In the genomic region with DNA sequence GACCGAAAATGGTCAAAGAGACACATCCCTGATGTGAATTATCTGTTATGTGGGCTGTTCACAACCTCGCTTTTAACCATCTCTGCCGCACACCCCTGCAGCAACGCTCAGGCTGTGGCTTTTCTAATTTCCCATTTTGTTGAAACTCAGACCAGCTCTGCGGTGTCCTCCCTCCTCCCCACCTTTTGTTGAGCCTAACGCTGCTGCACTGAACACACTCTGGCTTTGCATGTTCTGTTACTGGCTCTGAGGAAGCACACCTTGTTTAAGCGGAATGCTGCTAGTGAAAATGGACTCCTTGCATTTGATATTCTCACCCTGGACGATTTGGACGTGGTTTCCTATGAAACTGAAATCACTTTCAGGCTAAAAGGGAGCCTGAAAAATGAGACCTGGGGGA, we compare ENCODE assay signal across 34 cellular contexts.
"Had no signal": no experiment of that assay in that cellular context is flagged by ENCODE, and none has a peak within 500 bp of the region (broad histone marks: within the 10 kb centered on the region; RNA-seq: fewer than 3 reads in every experiment).

No MANE protein-coding gene starts in this region.

- H3K9me3 Mint-ChIP-seq: activated B cell treated with CpG ODN at 0.5 μM for 24 hours; activated CD4-positive, alpha-beta memory T cell treated with anti-CD3 and anti-CD28 coated beads for 36 hours; activated naive CD4-positive, alpha-beta T cell treated with anti-CD3 and anti-CD28 coated beads for 36 hours; activated T-cell treated with anti-CD3 and anti-CD28 coated beads, Interleukin-2, amount 50 U/mL, for 4 hours; activated T-helper 1 cell treated with anti-CD3 and anti-CD28 coated beads, Interleukin-12 subunit alpha, Interleukin-12 subunit beta, Interleukin-2, Interleukin-4 antibody, amounts not matched to agents 30 ng/mL and 10 ng/mL and 1 ng/mL, durations not matched to agents 14 hours and 24 hours and 36 hours had no signal

- H3K4me3 ChIP-seq: adrenal gland, body of pancreas, PC-9 had no signal

- ATAC-seq: activated naive CD4-positive, alpha-beta T cell treated with anti-CD3 and anti-CD28 coated beads, Interleukin-2, amount 50 U/mL, for 72 hours; activated T-cell treated with anti-CD3 and anti-CD28 coated beads, Interleukin-2, amount 50 U/mL, for 4 hours; body of pancreas; SK-N-SH treated with all-trans-retinoic acid at 6 μM for 48 hours; T-cell had no signal

- H3K27me3 ChIP-seq: adrenal gland, body of pancreas had no signal

- H3K27ac ChIP-seq: adrenal gland, body of pancreas, PC-9, RWPE1, VCaP had no signal

- H3K9me3 ChIP-seq: adrenal gland, body of pancreas had no signal

- H3K4me1 ChIP-seq: adrenal gland, body of pancreas had no signal

- DNase-seq: activated B cell treated with CpG ODN at 0.5 μM for 24 hours; activated CD4-positive, alpha-beta memory T cell treated with anti-CD3 and anti-CD28 coated beads for 36 hours; activated CD4-positive, alpha-beta T cell treated with anti-CD3 and anti-CD28 coated beads for 4 hours; activated CD4-positive, alpha-beta T cell treated with anti-CD3 and anti-CD28 coated beads, Interleukin-2, amount 50 U/mL, for 1 hour; activated CD4-positive, CD25-positive, alpha-beta regulatory T cell treated with anti-CD3 and anti-CD28 coated beads, Interleukin-2, amount 50 U/mL, for 72 hours; activated CD8-positive, alpha-beta memory T cell treated with anti-CD3 and anti-CD28 coated beads, Interleukin-2, amount 50 U/mL, for 4 hours; activated gamma-delta T cell treated with Interleukin-2 at 50 U/mL for 16 hours; activated naive CD4-positive, alpha-beta T cell treated with anti-CD3 and anti-CD28 coated beads for 36 hours; activated T-cell treated with anti-CD3 and anti-CD28 coated beads for 4 hours; activated T-cell treated with anti-CD3 and anti-CD28 coated beads, Interleukin-2, amount 50 U/mL, for 4 hours; adrenal gland; body of pancreas; cerebellar nuclear complex; NCI-H1092 treated with DMSO at 0.1 percent for 48 hours; NCI-H1417; NCI-H146; NCI-H187; NCI-H2029 treated with DMSO at 0.1 percent for 48 hours; NCI-H2107; NCI-H2171 treated with DMSO at 0.1 percent for 48 hours; NCI-H2227 treated with DMSO at 0.1 percent for 48 hours; NCI-H446; NCI-H510A treated with DMSO at 0.1 percent for 48 hours; NK-92 treated with Interleukin-12 subunit alpha and Interleukin-12 subunit beta, amount 100 ng/mL, for 24 hours; PC-9; SIG-M5; T-cell; T-helper 2 cell; T-helper 9 cell had no signal

- H3K4me3 Mint-ChIP-seq: activated B cell treated with CpG ODN at 0.5 μM for 24 hours; activated CD4-positive, alpha-beta memory T cell treated with anti-CD3 and anti-CD28 coated beads for 36 hours; activated naive CD4-positive, alpha-beta T cell treated with anti-CD3 and anti-CD28 coated beads for 36 hours; activated T-cell treated with anti-CD3 and anti-CD28 coated beads, Interleukin-2, amount 50 U/mL, for 4 hours; activated T-helper 1 cell treated with anti-CD3 and anti-CD28 coated beads, Interleukin-12 subunit alpha, Interleukin-12 subunit beta, Interleukin-2, Interleukin-4 antibody, amounts not matched to agents 30 ng/mL and 10 ng/mL and 1 ng/mL, durations not matched to agents 14 hours and 24 hours and 36 hours; T-cell had no signal

- H3K36me3 ChIP-seq: adrenal gland had no signal

- H3K27ac Mint-ChIP-seq: activated B cell treated with CpG ODN at 0.5 μM for 24 hours; activated CD4-positive, alpha-beta memory T cell treated with anti-CD3 and anti-CD28 coated beads for 36 hours; activated naive CD4-positive, alpha-beta T cell treated with anti-CD3 and anti-CD28 coated beads for 36 hours; activated naive CD4-positive, alpha-beta T cell treated with anti-CD3 and anti-CD28 coated beads, Interleukin-2, amount 50 U/mL, for 72 hours; activated T-helper 1 cell treated with anti-CD3 and anti-CD28 coated beads, Interleukin-12 subunit alpha, Interleukin-12 subunit beta, Interleukin-2, Interleukin-4 antibody, amounts not matched to agents 30 ng/mL and 10 ng/mL and 1 ng/mL, durations not matched to agents 14 hours and 24 hours and 36 hours; T-cell had no signal

- H3K36me3 Mint-ChIP-seq: activated CD4-positive, alpha-beta memory T cell treated with anti-CD3 and anti-CD28 coated beads for 36 hours; T-cell had no signal
